Comparison of ENCODE assay signal across 17 cellular contexts in the genomic region with DNA sequence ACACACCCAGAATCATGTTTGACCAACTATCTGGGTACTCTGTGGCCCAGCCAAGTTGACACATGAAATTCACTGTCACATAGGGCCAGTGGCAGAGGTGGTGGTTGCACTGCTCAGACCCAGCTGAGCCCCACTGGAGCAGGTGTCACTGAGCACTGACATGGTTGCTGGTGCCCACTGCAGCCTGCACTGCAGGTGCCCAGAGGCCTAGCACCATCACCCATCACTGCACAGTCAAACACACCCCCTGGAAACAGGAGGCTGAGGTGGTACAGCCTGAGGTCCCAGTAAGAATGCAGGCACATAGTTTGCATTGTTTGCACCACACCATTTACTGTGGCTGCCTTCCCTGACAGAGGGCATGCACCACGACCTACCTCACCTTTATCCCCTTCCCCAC.
DNase-seq lines count a peak whose midpoint lies in the region; ATAC-seq and TF ChIP-seq lines count a peak whose summit lies in the region.
"Had no signal": no experiment of that assay in that cellular context is flagged by ENCODE, and none has a peak within 500 bp of the region (broad histone marks: within the 10 kb centered on the region; RNA-seq: fewer than 3 reads in every experiment).

No MANE protein-coding gene starts in this region.

- H3K4me2 ChIP-seq in IMR-90 (ENCODE audit: low read depth, low read length): no peak overlapping the region
- H3K4me2 ChIP-seq in GM23338: no peak overlapping the region

- H3K4me1 ChIP-seq in IMR-90 (ENCODE audit: control insufficient read depth, insufficient read depth, low read length): peaks cover 32% of the 10 kb centered on the region
- H3K4me1 ChIP-seq in GM23338 (ENCODE audit: insufficient read depth): peaks cover 8% of the 10 kb centered on the region; the same call in 1 of the 2 replicates

- intact Hi-C loops in IMR-90 (cut with micrococcal nuclease): no loop called here

- peak overlapping the region; percentile 27; the same call in 2 of the 3 replicates for H2BK15ac ChIP-seq in IMR-90 (ENCODE audit: low read depth, low read length)

- H4K8ac ChIP-seq in IMR-90 (ENCODE audit: low read depth in 2 of 2, low read length in 2 of 2): peak overlapping the region in 1 of 2 experiments; percentile 46; a peak in 1 of 4 replicates

- H3K79me1 ChIP-seq in IMR-90 (ENCODE audit: low read depth in 1 of 2, low read length in 2 of 2): 0 out of 4 replicates have a peak, but pooled peaks cover 0 to 4% of the 10 kb centered on the region in 2 experiments

- no peaks in the 10 kb centered on the region; the same call in 1 of the 2 replicates for H3K9me2 ChIP-seq in GM23338 (ENCODE audit: insufficient read depth)

- peak overlapping the region; percentile 25 for H2AK9ac ChIP-seq in IMR-90 (replicated peaks; ENCODE audit: low read depth, low read length, poor library complexity)

- no peaks in the 10 kb centered on the region for H3F3A ChIP-seq in GM23338 (replicated peaks; ENCODE audit: low read depth)

- no peak for TF ChIP-seq POLR2A in IMR-90 (IDR thresholded peaks at IDR 0.05; ENCODE audit: low read depth, low read length)

- no peak for ATAC-seq in activated naive CD8-positive, alpha-beta T cell treated with anti-CD3 and anti-CD28 coated beads, Interleukin-2, amount 10 ng/mL, durations not matched to agents 7 days and 5 days (ENCODE audit: low read depth)
- ATAC-seq in IMR-90 (ENCODE audit: low read depth): no peak; the same call in 1 of the 2 replicates
- ATAC-seq in HG02642 (IDR thresholded peaks at IDR 0.05; ENCODE audit: poor library complexity, unreplicated experiment): no peak
- ATAC-seq in GM23338: no peak
- ATAC-seq: K562 had no signal

- no peaks in the 10 kb centered on the region for H3K36me3 Mint-ChIP-seq in activated naive CD8-positive, alpha-beta T cell treated with anti-CD3 and anti-CD28 coated beads, Interleukin-2, amount 10 ng/mL, durations not matched to agents 7 days and 5 days
- no peaks in the 10 kb centered on the region for H3K36me3 Mint-ChIP-seq in activated naive CD8-positive, alpha-beta T cell treated with anti-CD3 and anti-CD28 coated beads for 36 hours
- H3K36me3 Mint-ChIP-seq in GM23338 (ENCODE audit: low read depth): no peaks in the 10 kb centered on the region
- H3K36me3 Mint-ChIP-seq: CD4-positive, alpha-beta memory T cell had no signal

- peak overlapping the region; percentile 73 for H3K14ac ChIP-seq in IMR-90 (replicated peaks; ENCODE audit: low read depth, low read length)

- in situ Hi-C loops in IMR-90 (cut with MboI; ENCODE audit: low sequenced_read_pairs): no loop called here

- peak overlapping the region; percentile 61 for H2BK20ac ChIP-seq in IMR-90 (ENCODE audit: low read depth, low read length)

- H2AFZ ChIP-seq in IMR-90 (replicated peaks; ENCODE audit: low read length, poor library complexity) (peak overlapping the region; percentile 44), GM23338 (no peak overlapping the region)

- WGBS in IMR-90 (ENCODE audit: extremely low coverage in 2 of 2, insufficient read length in 1 of 2), 2 experiments: no CpG with 5 or more reads among the region's 1 CpG

- dilution Hi-C loops in IMR-90 (cut with HindIII; ENCODE audit: low sequenced_read_pairs, unreplicated experiment): no loop called here

- H3K4me3 ChIP-seq in IMR-90 (ENCODE audit: insufficient read depth, low read depth, low read length) (no peak overlapping the region), GM23338 (no peak overlapping the region)
- H3K4me3 ChIP-seq: K562 had no signal

- H3K56ac ChIP-seq in IMR-90 (ENCODE audit: extremely low read depth, insufficient read depth, low read length): no peak overlapping the region

- H3K9me3 Mint-ChIP-seq in activated naive CD8-positive, alpha-beta T cell treated with anti-CD3 and anti-CD28 coated beads, Interleukin-2, amount 10 ng/mL, durations not matched to agents 7 days and 5 days: no peaks in the 10 kb centered on the region
- no peaks in the 10 kb centered on the region for H3K9me3 Mint-ChIP-seq in activated naive CD8-positive, alpha-beta T cell treated with anti-CD3 and anti-CD28 coated beads for 36 hours
- H3K9me3 Mint-ChIP-seq in GM23338: no peaks in the 10 kb centered on the region

- no peak overlapping the region for H3K9ac ChIP-seq in IMR-90 (ENCODE audit: low read depth, low read length)

- H3K4me3 Mint-ChIP-seq in activated naive CD8-positive, alpha-beta T cell treated with anti-CD3 and anti-CD28 coated beads, Interleukin-2, amount 10 ng/mL, durations not matched to agents 7 days and 5 days: no peak overlapping the region
- no peak overlapping the region for H3K4me3 Mint-ChIP-seq in activated naive CD8-positive, alpha-beta T cell treated with anti-CD3 and anti-CD28 coated beads for 36 hours
- H3K4me3 Mint-ChIP-seq in GM23338: no peak overlapping the region
- H3K4me3 Mint-ChIP-seq: CD4-positive, alpha-beta memory T cell had no signal

- no peaks in the 10 kb centered on the region for H4K20me1 ChIP-seq in IMR-90 (ENCODE audit: insufficient read depth, low read length)
- no peaks in the 10 kb centered on the region for H4K20me1 ChIP-seq in GM23338 (replicated peaks; ENCODE audit: insufficient read depth)

- peaks cover 10% of the 10 kb centered on the region for H3K27me3 Mint-ChIP-seq in activated naive CD8-positive, alpha-beta T cell treated with anti-CD3 and anti-CD28 coated beads, Interleukin-2, amount 10 ng/mL, durations not matched to agents 7 days and 5 days
- H3K27me3 Mint-ChIP-seq in activated naive CD8-positive, alpha-beta T cell treated with anti-CD3 and anti-CD28 coated beads for 36 hours: no peaks in the 10 kb centered on the region
- peaks cover 6% of the 10 kb centered on the region for H3K27me3 Mint-ChIP-seq in GM23338 (ENCODE audit: insufficient read depth, low read depth, poor library complexity)

- peak overlapping the region; percentile 74 for H3K4ac ChIP-seq in IMR-90 (ENCODE audit: low read depth, low read length)

- H3K27ac Mint-ChIP-seq in activated naive CD8-positive, alpha-beta T cell treated with anti-CD3 and anti-CD28 coated beads, Interleukin-2, amount 10 ng/mL, durations not matched to agents 7 days and 5 days: peak overlapping the region; percentile 57
- H3K27ac Mint-ChIP-seq in activated naive CD8-positive, alpha-beta T cell treated with anti-CD3 and anti-CD28 coated beads for 36 hours: no peak overlapping the region
- H3K27ac Mint-ChIP-seq in GM23338: no peak overlapping the region
- H3K27ac Mint-ChIP-seq: CD4-positive, alpha-beta memory T cell had no signal

- H3K9me3 ChIP-seq in IMR-90 (ENCODE audit: control insufficient read depth, insufficient read depth, low read length): no peaks in the 10 kb centered on the region

- 0 out of 2 replicates have a peak overlapping the region, but pooled peaks have one; percentile 52 for H4K91ac ChIP-seq in IMR-90 (ENCODE audit: insufficient read depth, low read depth, low read length)

- DNase-seq in activated naive CD8-positive, alpha-beta T cell treated with anti-CD3 and anti-CD28 coated beads, Interleukin-2, amount 10 ng/mL, durations not matched to agents 7 days and 5 days: no peak
- no peak for DNase-seq in activated naive CD8-positive, alpha-beta T cell treated with anti-CD3 and anti-CD28 coated beads for 36 hours
- DNase-seq in IMR-90 (no peak), islet precursor cell (peak; percentile 11), NCI-H1105 treated with DMSO at 0.1 percent for 48 hours (lab: John Stamatoyannopoulos, UW) (no peak), GM23338 (ENCODE audit: low spot score) (no peak)
- DNase-seq: 8988T; ACHN; CD4-positive, alpha-beta memory T cell; DMS79; EL; H7; Karpas-422 had no signal

- POLR2A ChIA-PET in activated naive CD8-positive, alpha-beta T cell treated with anti-CD3 and anti-CD28 coated beads, Interleukin-2, amount 10 ng/mL, durations not matched to agents 7 days and 5 days (lab: Charles Lee): no interaction called here
- POLR2A ChIA-PET in IMR-90 (lab: Charles Lee; ENCODE audit: unreplicated experiment): no interaction called here

- H3K36me3 ChIP-seq in IMR-90 (ENCODE audit: control insufficient read depth, insufficient read depth, low read length) (no peaks in the 10 kb centered on the region), GM23338 (ENCODE audit: insufficient read depth) (no peaks in the 10 kb centered on the region)

- H2BK5ac ChIP-seq in IMR-90 (ENCODE audit: low read depth, low read length, poor library complexity, severe bottlenecking): peak overlapping the region; percentile 63

- H3K18ac ChIP-seq in IMR-90 (ENCODE audit: low read depth, low read length): peak overlapping the region; percentile 61

- H3K79me2 ChIP-seq in GM23338 (replicated peaks; ENCODE audit: insufficient read depth): no peaks in the 10 kb centered on the region

- no TSS peak for BruUV-seq in IMR-90 (replicated peaks; lab: Mats Ljungman, UMichigan)

- H3K4me1 Mint-ChIP-seq in activated naive CD8-positive, alpha-beta T cell treated with anti-CD3 and anti-CD28 coated beads, Interleukin-2, amount 10 ng/mL, durations not matched to agents 7 days and 5 days: peaks cover 3% of the 10 kb centered on the region
- H3K4me1 Mint-ChIP-seq in activated naive CD8-positive, alpha-beta T cell treated with anti-CD3 and anti-CD28 coated beads for 36 hours: peaks cover 2% of the 10 kb centered on the region
- H3K4me1 Mint-ChIP-seq in GM23338: peaks cover 11% of the 10 kb centered on the region
- H3K4me1 Mint-ChIP-seq: CD4-positive, alpha-beta memory T cell had no signal

- peak overlapping the region; percentile 38; the same call in 1 of the 2 replicates for H2AK5ac ChIP-seq in IMR-90 (ENCODE audit: low read depth, low read length)

- H3K9me1 ChIP-seq in IMR-90 (ENCODE audit: insufficient read depth, low read length): peaks cover 21% of the 10 kb centered on the region

- CTCF ChIA-PET in IMR-90 (lab: Yijun Ruan, JAX): no interaction called here

- peak overlapping the region; percentile 31; the same call in 1 of the 2 replicates for H3K23ac ChIP-seq in IMR-90 (ENCODE audit: low read depth, low read length)

- TF ChIP-seq CTCF in IMR-90 (conservative IDR thresholded peaks at IDR 0.05; ENCODE audit: low read depth, low read length) (no peak), GM23338 (conservative IDR thresholded peaks at IDR 0.05; ENCODE audit: low read depth in 2 of 2) (no peak)

- no peak for TF ChIP-seq RAD21 in IMR-90 (IDR thresholded peaks at IDR 0.05; ENCODE audit: low read length)

- H3K27ac ChIP-seq in IMR-90 (ENCODE audit: insufficient read depth, low read length): no peak overlapping the region; the same call in 1 of the 2 replicates
- no peak overlapping the region for H3K27ac ChIP-seq in GM23338 (ENCODE audit: low read depth)
- H3K27ac ChIP-seq: C4-2B, HL-60 had no signal

- peak overlapping the region; percentile 49; the same call in 1 of the 2 replicates for H4K5ac ChIP-seq in IMR-90 (ENCODE audit: low read depth, low read length)

- H2BK120ac ChIP-seq in IMR-90 (ENCODE audit: low read depth, low read length): peak overlapping the region; percentile 77

- H3K27me3 ChIP-seq in IMR-90 (ENCODE audit: control insufficient read depth, insufficient read depth, low read length): no peaks in the 10 kb centered on the region
- H3K27me3 ChIP-seq in GM23338 (ENCODE audit: insufficient read depth): no peaks in the 10 kb centered on the region

TF ChIP-seq in IMR-90, 13 proteins besides CTCF, POLR2A, EP300 and RAD21 (continues in another document):
- no peak for TF ChIP-seq CEBPB (IDR thresholded peaks at IDR 0.05; ENCODE audit: low read depth, low read length)
